ENCODE assay signal across 26 cellular contexts in genomic region chr16:79757968-79758367, GRCh38.
"Had no signal": no experiment of that assay in that cellular context is flagged by ENCODE, and none has a peak within 500 bp of the region (broad histone marks: within the 10 kb centered on the region; RNA-seq: fewer than 3 reads in every experiment).

No MANE protein-coding gene starts in this region.

- H3K4me3 ChIP-seq: ascending aorta, gastroesophageal sphincter, ovary, right lobe of liver, thyroid gland, upper lobe of left lung, vagina had no signal

- H3K4me1 Mint-ChIP-seq: activated naive CD8-positive, alpha-beta T cell treated with anti-CD3 and anti-CD28 coated beads for 36 hours had no signal

- H3K36me3 ChIP-seq: ascending aorta, gastroesophageal sphincter, ovary, right lobe of liver, thyroid gland, upper lobe of left lung, vagina had no signal

- DNase-seq: activated CD4-positive, alpha-beta T cell treated with anti-CD3 and anti-CD28 coated beads, Interleukin-2, amount 50 U/mL, for 4 hours; activated CD4-positive, CD25-positive, alpha-beta regulatory T cell treated with anti-CD3 and anti-CD28 coated beads, Interleukin-2, amount 50 U/mL, for 72 hours; activated effector memory CD4-positive, alpha-beta T cell treated with anti-CD3 and anti-CD28 coated beads, Interleukin-2, amount 50 U/mL, for 16 hours; activated naive CD4-positive, alpha-beta T cell treated with anti-CD3 and anti-CD28 coated beads for 36 hours; activated naive CD8-positive, alpha-beta T cell treated with anti-CD3 and anti-CD28 coated beads for 36 hours; activated T-cell treated with anti-CD3 and anti-CD28 coated beads, Interleukin-2, amount 50 U/mL, for 48 hours; caudate nucleus; hippocampal formation; kidney; left colon; mammary epithelial cell; ovary; right lobe of liver; stimulated activated CD4-positive, alpha-beta T cell treated with anti-CD3 and anti-CD28 coated beads, Interleukin-2, amount 100 ng/mL, for 48 hours; stimulated activated naive CD8-positive, alpha-beta T cell treated with anti-CD3 and anti-CD28 coated beads, Interleukin-15, amount 100 ng/mL, for 72 hours; substantia nigra; T-helper 17 cell; T1000; thyroid gland; upper lobe of left lung had no signal

- H3K27ac ChIP-seq: ascending aorta, gastroesophageal sphincter, ovary, right lobe of liver, thyroid gland, upper lobe of left lung, vagina had no signal

- H3K9me3 Mint-ChIP-seq: activated naive CD4-positive, alpha-beta T cell treated with anti-CD3 and anti-CD28 coated beads for 36 hours; activated naive CD8-positive, alpha-beta T cell treated with anti-CD3 and anti-CD28 coated beads for 36 hours; stimulated activated naive CD8-positive, alpha-beta T cell treated with anti-CD3 and anti-CD28 coated beads, Interleukin-15, amount 100 ng/mL, for 72 hours had no signal

- H3K27me3 Mint-ChIP-seq: brain, progenitor cell of endocrine pancreas had no signal

- H3K27me3 ChIP-seq: ascending aorta, gastroesophageal sphincter, ovary, right lobe of liver, thyroid gland, upper lobe of left lung, vagina had no signal

- H3K4me1 ChIP-seq: right lobe of liver, thyroid gland had no signal

- H3K4me3 Mint-ChIP-seq: activated naive CD4-positive, alpha-beta T cell treated with anti-CD3 and anti-CD28 coated beads for 36 hours; activated naive CD8-positive, alpha-beta T cell treated with anti-CD3 and anti-CD28 coated beads for 36 hours; brain; nephron; stimulated activated naive CD8-positive, alpha-beta T cell treated with anti-CD3 and anti-CD28 coated beads, Interleukin-15, amount 100 ng/mL, for 72 hours; T-helper 17 cell had no signal

- H3K27ac Mint-ChIP-seq: activated naive CD4-positive, alpha-beta T cell treated with anti-CD3 and anti-CD28 coated beads for 36 hours; activated naive CD8-positive, alpha-beta T cell treated with anti-CD3 and anti-CD28 coated beads for 36 hours; brain; nephron; progenitor cell of endocrine pancreas; T-helper 17 cell had no signal

- H3K36me3 Mint-ChIP-seq: activated naive CD8-positive, alpha-beta T cell treated with anti-CD3 and anti-CD28 coated beads for 36 hours; brain had no signal

- H3K9me3 ChIP-seq: ascending aorta, gastroesophageal sphincter, ovary, right lobe of liver, thyroid gland, upper lobe of left lung, vagina had no signal
